ENCODE assay signal across 18 cellular contexts in the genomic region with DNA sequence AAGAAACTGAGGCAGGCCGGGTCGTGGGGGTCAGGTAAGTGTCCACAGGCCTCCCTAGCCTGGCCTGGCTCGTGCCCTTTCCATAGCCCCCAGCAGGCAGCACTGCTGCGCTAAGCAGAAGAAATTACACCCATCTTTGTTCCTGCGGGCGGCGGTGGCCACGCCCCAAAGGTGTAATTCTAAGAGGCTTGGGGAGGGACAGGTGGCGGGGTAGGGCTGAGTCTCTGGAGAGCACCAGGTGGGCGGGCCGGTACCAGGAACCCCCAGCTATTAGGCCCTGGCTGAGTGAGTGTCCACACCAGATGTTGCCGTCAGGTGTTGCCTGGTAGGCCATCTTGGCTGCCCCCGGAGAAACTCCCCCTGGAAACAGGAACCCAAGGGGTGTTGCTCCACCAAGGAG. TPM values are rescaled to one million over a fixed set of nuclear protein-coding genes. Genes with fewer than 3 reads are reported as not detected.
DNase-seq lines count a peak whose midpoint lies in the region; ATAC-seq and TF ChIP-seq lines count a peak whose summit lies in the region.
"Had no signal": no experiment of that assay in that cellular context is flagged by ENCODE, and none has a peak within 500 bp of the region (broad histone marks: within the 10 kb centered on the region; RNA-seq: fewer than 3 reads in every experiment).

No MANE protein-coding gene starts in this region.

- no peak overlapping the region for H3K27ac ChIP-seq in foreskin keratinocyte
- peak overlapping the region; percentile 32 to 64 (median 37) for H3K27ac ChIP-seq in stomach
- H3K27ac ChIP-seq in brain microvascular endothelial cell: no peak overlapping the region
- H3K27ac ChIP-seq: esophagus muscularis mucosa, KMS-11 had no signal

- intact Hi-C loops in stomach (cut with DNase I; ENCODE audit: low total_unique reads): no loop called here
- intact Hi-C loops in left ventricle myocardium superior (cut with micrococcal nuclease): no loop called here

- TF ChIP-seq EP300 in stomach (IDR thresholded peaks at IDR 0.05): no peak

- no peaks in the 10 kb centered on the region for H3K9me3 ChIP-seq in stomach
- H3K9me3 ChIP-seq: esophagus muscularis mucosa had no signal

- H3K27me3 ChIP-seq in foreskin keratinocyte (no peaks in the 10 kb centered on the region), stomach (no peaks in the 10 kb centered on the region), brain microvascular endothelial cell (replicated peaks) (no peaks in the 10 kb centered on the region)
- H3K27me3 ChIP-seq: esophagus muscularis mucosa had no signal

- H3K4me1 ChIP-seq in foreskin keratinocyte (no peaks in the 10 kb centered on the region), stomach (peaks cover 4 to 87% (median 52%) of the 10 kb centered on the region in 4 donors)

- ATAC-seq in foreskin keratinocyte (peak; percentile 28), left ventricle myocardium superior (no peak), HG02759 (IDR thresholded peaks at IDR 0.05; ENCODE audit: unreplicated experiment) (no peak)
- ATAC-seq: stimulated activated naive CD8-positive, alpha-beta T cell treated with anti-CD3 and anti-CD28 coated beads, Interleukin-15, Interleukin-2, amounts not matched to agents 100 U/mL and 50 U/mL, for 24 hours had no signal

- peaks cover 3 to 17% (median 10%) of the 10 kb centered on the region in 4 donors for H3K36me3 ChIP-seq in stomach
- H3K36me3 ChIP-seq in brain microvascular endothelial cell (replicated peaks): no peaks in the 10 kb centered on the region
- H3K36me3 ChIP-seq: esophagus muscularis mucosa had no signal

- H3K4me3 ChIP-seq in stomach: no peak overlapping the region
- no peak overlapping the region for H3K4me3 ChIP-seq in brain microvascular endothelial cell (ENCODE audit: low read depth, low read length)
- H3K4me3 ChIP-seq: esophagus muscularis mucosa had no signal

- no peak for TF ChIP-seq POLR2A in stomach (IDR thresholded peaks at IDR 0.05)

- WGBS in stomach, 5 donors: 22 to 67% (median 45%) methylated on average over 8 to 13 of the region's 13 CpGs

- in situ Hi-C loops in brain microvascular endothelial cell (cut with HindIII; ENCODE audit: low pct_ligation_motif_present, low sequenced_read_pairs): no loop called here

- DNase-seq in HT-29 (ENCODE audit: low spot score) (peak; percentile 36), NCI-H510A (lab: John Stamatoyannopoulos, UW) (peak; percentile 94), foreskin keratinocyte (no peak), stomach (peak; percentile 70), left ventricle myocardium superior (no peak), brain microvascular endothelial cell (no peak)
- DNase-seq: activated naive CD8-positive, alpha-beta T cell treated with anti-CD3 and anti-CD28 coated beads for 36 hours; C1 segment of cervical spinal cord; GF-D8; naive B cell; NCI-H226; retina; Right ventricle myocardium superior; stimulated activated CD4-positive, alpha-beta T cell treated with anti-CD3 and anti-CD28 coated beads, Interleukin-4, amount 100 ng/mL, for 4 hours; stimulated activated naive CD8-positive, alpha-beta T cell treated with anti-CD3 and anti-CD28 coated beads, Interleukin-15, Interleukin-2, amounts not matched to agents 100 U/mL and 50 U/mL, for 24 hours had no signal

- TF ChIP-seq CTCF in foreskin keratinocyte (conservative IDR thresholded peaks at IDR 0.05) (peak; percentile 44), stomach (IDR thresholded peaks at IDR 0.05) (peak in 3 of 7 experiments; percentile 25 to 37 (median 37)), brain microvascular endothelial cell (IDR thresholded peaks at IDR 0.05; ENCODE audit: low read depth, low read length, missing control alignments) (no peak)

RNA-seq across cellular contexts. Expression of a gene that starts 12.3 kb away (rescaled TPM):
- 109 and 161 TPM in 2 replicates for total RNA-seq in HT-29 (2014; rRNA removed; shearing (Covaris generic))
- 50.2 and 51.8 TPM in 2 replicates for total RNA-seq in foreskin keratinocyte
- 38.5 and 40.3 TPM in 2 replicates for polyA plus RNA-seq in foreskin keratinocyte
- total RNA-seq in stomach: 100 to 1,000 TPM in 3 of 5 donors, 10 to 100 TPM in 2; 61.9 to 201 (median 127) TPM
- polyA plus RNA-seq in stomach: 10 to 100 TPM; 32.2 to 51.1 (median 38.2) TPM
- total RNA-seq in left ventricle myocardium superior: 58.9 TPM

RNA-seq across cellular contexts. Expression of a gene that starts 29.3 kb away (rescaled TPM):
- total RNA-seq in HT-29 (2014; rRNA removed; shearing (Covaris generic)): 1,082 and 1,283 TPM in 2 replicates
- 77.4 and 80.2 TPM in 2 replicates for total RNA-seq in foreskin keratinocyte
- 110 and 113 TPM in 2 replicates for polyA plus RNA-seq in foreskin keratinocyte
- total RNA-seq in stomach: 100 to 1,000 TPM; 125 to 895 (median 321) TPM
- polyA plus RNA-seq in stomach: 100 to 1,000 TPM; 310 to 950 (median 759) TPM
- total RNA-seq in left ventricle myocardium superior: 102 TPM

RNA-seq across cellular contexts. Expression of a gene that starts 49.7 kb away (rescaled TPM):
- total RNA-seq in HT-29 (2014; rRNA removed; shearing (Covaris generic)): 10.4 and 11.4 TPM in 2 replicates
- total RNA-seq in foreskin keratinocyte (13.1 and 15.0 TPM in 2 replicates), stomach (100 to 1,000 TPM in 1 of 5 donors, 10 to 100 TPM in 4; 13.0 to 266 (median 40.3) TPM), left ventricle myocardium superior (16.3 TPM)
- polyA plus RNA-seq in foreskin keratinocyte (12.5 and 12.8 TPM in 2 replicates), stomach (10 to 100 TPM; 15.4 to 67.0 (median 30.4) TPM)

Comparison
In these comparisons a context has a peak if more than half of its experiments do, and no peak if none do; other contexts are left out.
1. DNase-seq: peak in HT-29 (single experiment), NCI-H510A (single experiment) and stomach (single experiment); none in foreskin keratinocyte (0 of 2), left ventricle myocardium superior (single experiment) and brain microvascular endothelial cell (single experiment).
2. H3K27ac ChIP-seq: peak in stomach (5 of 5); none in foreskin keratinocyte (single experiment) and brain microvascular endothelial cell (single experiment).